15 cellular contexts compared by ENCODE assay signal in the genomic region with DNA sequence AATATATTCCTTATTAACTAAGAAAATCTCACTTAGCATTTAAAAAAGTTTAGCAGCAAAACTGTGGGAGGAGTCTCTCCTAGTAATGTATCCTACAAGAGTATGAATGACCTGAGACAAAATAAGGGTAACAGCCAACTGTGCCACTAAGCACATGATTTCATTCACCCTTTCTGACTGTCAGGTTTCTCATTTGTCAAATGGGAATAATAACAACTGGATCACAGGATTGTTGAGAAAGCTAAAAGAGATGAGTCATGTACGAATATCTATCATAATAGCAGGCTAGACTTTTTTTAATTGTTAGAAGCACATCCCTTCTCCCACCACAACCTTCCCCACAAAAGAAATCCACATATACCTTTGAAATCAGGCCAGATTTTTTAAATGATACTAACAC. TPM values are rescaled to one million over a fixed set of nuclear protein-coding genes. Genes with fewer than 3 reads are reported as not detected.
DNase-seq lines count a peak whose midpoint lies in the region; ATAC-seq and TF ChIP-seq lines count a peak whose summit lies in the region.
"Had no signal": no experiment of that assay in that cellular context is flagged by ENCODE, and none has a peak within 500 bp of the region (broad histone marks: within the 10 kb centered on the region; RNA-seq: fewer than 3 reads in every experiment).

No MANE protein-coding gene starts in this region.

- no peak for TF ChIP-seq POLR2A in gastrocnemius medialis (IDR thresholded peaks at IDR 0.05)

- DNase-seq in HCEC 1CT (peak; percentile 71), SK-MEL-5 (ENCODE audit: low read depth, low spot score) (peak; percentile 25), fibroblast of pulmonary artery (ENCODE audit: low read depth) (peak; percentile 59), gastrocnemius medialis (no peak), SK-N-DZ (ENCODE audit: low spot score) (no peak), NCI-H2029 (lab: John Stamatoyannopoulos, UW) (no peak)
- DNase-seq in stimulated activated CD4-positive, alpha-beta T cell treated with anti-CD3 and anti-CD28 coated beads, Interleukin-4, amount 100 ng/mL, for 24 hours = no peak
- DNase-seq: activated CD8-positive, alpha-beta memory T cell treated with anti-CD3 and anti-CD28 coated beads, Interleukin-2, amount 10 ng/mL, durations not matched to agents 7 days and 5 days; activated naive CD4-positive, alpha-beta T cell treated with Interleukin-2 at 50 U/mL for 16 hours; foreskin melanocyte; Karpas-422; naive thymus-derived CD8-positive, alpha-beta T cell; NCI-H1930; right lobe of liver had no signal

- TF ChIP-seq CTCF in fibroblast of pulmonary artery (IDR thresholded peaks at IDR 0.05; ENCODE audit: low read length, missing control alignments) = no peak
- no peak for TF ChIP-seq CTCF in gastrocnemius medialis (IDR thresholded peaks at IDR 0.05 in 4 of 5, conservative IDR thresholded peaks at IDR 0.05 in 1 of 5)

- peaks cover 0 to 5% of the 10 kb centered on the region in 2 donors for H3K4me1 ChIP-seq in gastrocnemius medialis
- H3K4me1 ChIP-seq: right lobe of liver had no signal

- H3K36me3 ChIP-seq in gastrocnemius medialis = peaks cover 2 to 10% of the 10 kb centered on the region in 2 donors

- ATAC-seq in gastrocnemius medialis = peak; percentile 77 to 88
- ATAC-seq: activated CD8-positive, alpha-beta memory T cell treated with anti-CD3 and anti-CD28 coated beads, Interleukin-2, amount 10 ng/mL, durations not matched to agents 7 days and 5 days; naive thymus-derived CD8-positive, alpha-beta T cell; right lobe of liver had no signal

- in situ Hi-C loops in SK-MEL-5 (cut with HindIII; ENCODE audit: low pct_unique_long_range_greater_than_20kb, low sequenced_read_pairs) = no loop called here
- in situ Hi-C loops in gastrocnemius medialis (cut with MboI; ENCODE audit: low sequenced_read_pairs in 4 of 4) = no loop called here

- H3K27ac ChIP-seq in gastrocnemius medialis = peak overlapping the region in 1 of 4 donors; percentile 20
- H3K27ac ChIP-seq: right lobe of liver, VCaP had no signal

- no peaks in the 10 kb centered on the region for H3K9me3 ChIP-seq in gastrocnemius medialis
- H3K9me3 ChIP-seq: right lobe of liver had no signal

- H3K4me3 ChIP-seq in fibroblast of pulmonary artery (replicated peaks; ENCODE audit: low read depth, low read length) (no peak overlapping the region), gastrocnemius medialis (no peak overlapping the region)
- H3K4me3 ChIP-seq: right lobe of liver had no signal

- H3K27me3 ChIP-seq in gastrocnemius medialis = no peaks in the 10 kb centered on the region
- H3K27me3 ChIP-seq: right lobe of liver had no signal

- intact Hi-C loops in gastrocnemius medialis (cut with DNase I; ENCODE audit: low total_unique reads) = no loop called here

RNA-seq across cellular contexts. Expression of a gene that starts 39.5 kb away (rescaled TPM):
- 17.8 and 23.8 TPM in 2 replicates for total RNA-seq in SK-MEL-5 (2014; rRNA removed; shearing (Covaris generic))
- 22.4 TPM in 2 replicates for polyA plus RNA-seq in SK-MEL-5 (2015; cell fraction: cytosol; rRNA removed)
- polyA plus RNA-seq in SK-MEL-5 (2015; cell fraction: nucleus; rRNA removed) = 16.4 and 17.2 TPM in 2 replicates
- total RNA-seq in gastrocnemius medialis = 1 to 10 TPM; 4.0 to 5.3 (median 4.5) TPM
- 22.1 and 23.0 TPM in 2 replicates for polyA plus RNA-seq in SK-N-DZ (2014; cell fraction: cytosol; rRNA removed)
- 10.2 and 14.9 TPM in 2 replicates for polyA plus RNA-seq in SK-N-DZ (2014; cell fraction: nucleus; rRNA removed)

Comparison
In these comparisons a context has a peak if more than half of its experiments do, and no peak if none do; other contexts are left out.
1. DNase-seq: peak in HCEC 1CT (single experiment), SK-MEL-5 (single experiment) and fibroblast of pulmonary artery (single experiment); none in gastrocnemius medialis (0 of 2), SK-N-DZ (single experiment), stimulated activated CD4-positive, alpha-beta T cell treated with anti-CD3 and anti-CD28 coated beads, Interleukin-4, amount 100 ng/mL, for 24 hours (single experiment) and NCI-H2029 (single experiment).